Comparison of ENCODE assay signal across 1 cellular context in the genomic region with DNA sequence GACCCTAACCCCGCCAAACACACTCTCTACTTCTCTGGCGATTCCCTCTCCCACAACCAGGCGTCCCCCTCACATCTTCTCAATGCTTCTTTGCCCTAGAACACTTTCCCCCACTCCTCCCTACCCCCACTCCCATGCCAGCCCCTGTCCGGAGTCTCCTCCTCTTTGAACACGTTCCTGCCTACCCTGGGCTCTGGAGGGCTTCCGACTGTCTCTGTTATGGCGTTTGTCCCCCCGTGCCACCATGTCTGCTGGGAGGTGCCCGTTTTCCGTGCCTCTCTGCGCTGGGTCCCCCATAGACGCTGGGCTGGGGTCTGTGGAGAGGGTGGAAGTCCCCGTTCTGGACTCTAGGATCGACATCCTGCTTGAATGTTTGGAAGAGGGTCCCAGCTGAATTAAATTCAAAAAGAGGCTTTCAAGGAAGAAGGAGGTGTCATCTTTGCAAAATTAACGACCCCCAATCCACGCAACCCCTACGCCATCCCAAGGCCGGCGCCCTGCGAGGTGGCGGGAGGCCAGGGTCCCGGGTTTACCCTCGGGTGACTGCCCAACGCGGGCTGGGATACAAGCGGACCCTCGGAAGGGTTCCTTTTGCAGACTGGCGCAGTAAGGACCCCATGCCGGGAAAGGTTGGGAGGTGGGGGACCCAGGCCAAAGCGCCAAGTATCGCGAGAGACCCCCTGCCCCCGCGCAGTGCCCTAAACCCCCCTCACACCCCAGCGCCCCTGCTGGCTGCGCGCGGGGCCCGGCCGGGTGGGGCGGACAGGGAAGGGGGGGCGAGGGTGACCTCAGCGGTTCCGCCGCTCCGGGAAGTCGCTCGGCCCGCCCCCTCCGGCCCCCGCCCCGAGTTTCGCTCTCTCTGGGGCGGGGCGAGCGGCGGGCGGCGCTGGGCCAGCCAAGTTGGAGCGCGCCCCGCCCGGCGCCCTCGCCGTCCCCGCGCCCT.
TF ChIP-seq lines count a peak whose summit lies in the region.

No MANE protein-coding gene starts in this region.

TF ChIP-seq in K562, 482 proteins besides CTCF, POLR2A, EP300 and RAD21 (continues in another document):
- TF ChIP-seq, protein P1, sequence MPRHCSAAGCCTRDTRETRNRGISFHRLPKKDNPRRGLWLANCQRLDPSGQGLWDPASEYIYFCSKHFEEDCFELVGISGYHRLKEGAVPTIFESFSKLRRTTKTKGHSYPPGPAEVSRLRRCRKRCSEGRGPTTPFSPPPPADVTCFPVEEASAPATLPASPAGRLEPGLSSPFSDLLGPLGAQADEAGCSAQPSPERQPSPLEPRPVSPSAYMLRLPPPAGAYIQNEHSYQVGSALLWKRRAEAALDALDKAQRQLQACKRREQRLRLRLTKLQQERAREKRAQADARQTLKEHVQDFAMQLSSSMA (CRISPR knock-in tag; IDR thresholded peaks at IDR 0.05), result no peak
- 0 out of 2 replicates have a peak, but pooled peaks have one; percentile 13 for TF ChIP-seq HDAC2 (IDR thresholded peaks at IDR 0.05)
- TF ChIP-seq CBFA2T2 (conservative IDR thresholded peaks at IDR 0.05), result no peak
- TF ChIP-seq, protein P2, sequence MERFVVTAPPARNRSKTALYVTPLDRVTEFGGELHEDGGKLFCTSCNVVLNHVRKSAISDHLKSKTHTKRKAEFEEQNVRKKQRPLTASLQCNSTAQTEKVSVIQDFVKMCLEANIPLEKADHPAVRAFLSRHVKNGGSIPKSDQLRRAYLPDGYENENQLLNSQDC (CRISPR knock-in tag; IDR thresholded peaks at IDR 0.05), result no peak
- TF ChIP-seq EGR1 (conservative IDR thresholded peaks at IDR 0.05), result peak; percentile 66
- TF ChIP-seq NRF1 (conservative IDR thresholded peaks at IDR 0.05 in 1 of 2, IDR thresholded peaks at IDR 0.05 in 1 of 2), result peak; percentile 26 to 44; a peak in 1 of 4 replicates
- 0 out of 2 replicates have a peak, but pooled peaks have one; percentile 41 for TF ChIP-seq ZNF263 (CRISPR knock-in tag; IDR thresholded peaks at IDR 0.05; ENCODE audit: borderline replicate concordance)
- TF ChIP-seq RNF2 (IDR thresholded peaks at IDR 0.05), result no peak
- peak; percentile 33; the same call in 1 of the 2 replicates for TF ChIP-seq CREB1 (IDR thresholded peaks at IDR 0.05)
- no peak for TF ChIP-seq CREB1 (CRISPR knock-in tag; IDR thresholded peaks at IDR 0.05)
- peak; percentile 75 for TF ChIP-seq ATF7 (IDR thresholded peaks at IDR 0.05)
- TF ChIP-seq, protein P3, sequence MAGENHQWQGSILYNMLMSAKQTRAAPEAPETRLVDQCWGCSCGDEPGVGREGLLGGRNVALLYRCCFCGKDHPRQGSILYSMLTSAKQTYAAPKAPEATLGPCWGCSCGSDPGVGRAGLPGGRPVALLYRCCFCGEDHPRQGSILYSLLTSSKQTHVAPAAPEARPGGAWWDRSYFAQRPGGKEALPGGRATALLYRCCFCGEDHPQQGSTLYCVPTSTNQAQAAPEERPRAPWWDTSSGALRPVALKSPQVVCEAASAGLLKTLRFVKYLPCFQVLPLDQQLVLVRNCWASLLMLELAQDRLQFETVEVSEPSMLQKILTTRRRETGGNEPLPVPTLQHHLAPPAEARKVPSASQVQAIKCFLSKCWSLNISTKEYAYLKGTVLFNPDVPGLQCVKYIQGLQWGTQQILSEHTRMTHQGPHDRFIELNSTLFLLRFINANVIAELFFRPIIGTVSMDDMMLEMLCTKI (IDR thresholded peaks at IDR 0.05; ENCODE audit: partially characterized antibody), result no peak
- no peak for TF ChIP-seq TRIM24 (IDR thresholded peaks at IDR 0.05)
- peak in 2 of 3 experiments; percentile 11 to 20 for TF ChIP-seq YY1 (IDR thresholded peaks at IDR 0.05; ENCODE audit: borderline replicate concordance in 1 of 3, control insufficient read depth in 1 of 3, extremely low read depth in 1 of 3, insufficient read depth in 3 of 3, insufficient read length in 1 of 3, insufficient replicate concordance in 2 of 3, low read depth in 1 of 3, low read length in 2 of 3)
- no peak for TF ChIP-seq ZNF354B (CRISPR knock-in tag; IDR thresholded peaks at IDR 0.05)
- no peak for TF ChIP-seq CHD1 (IDR thresholded peaks at IDR 0.05; ENCODE audit: low read length)
- TF ChIP-seq, protein P4, sequence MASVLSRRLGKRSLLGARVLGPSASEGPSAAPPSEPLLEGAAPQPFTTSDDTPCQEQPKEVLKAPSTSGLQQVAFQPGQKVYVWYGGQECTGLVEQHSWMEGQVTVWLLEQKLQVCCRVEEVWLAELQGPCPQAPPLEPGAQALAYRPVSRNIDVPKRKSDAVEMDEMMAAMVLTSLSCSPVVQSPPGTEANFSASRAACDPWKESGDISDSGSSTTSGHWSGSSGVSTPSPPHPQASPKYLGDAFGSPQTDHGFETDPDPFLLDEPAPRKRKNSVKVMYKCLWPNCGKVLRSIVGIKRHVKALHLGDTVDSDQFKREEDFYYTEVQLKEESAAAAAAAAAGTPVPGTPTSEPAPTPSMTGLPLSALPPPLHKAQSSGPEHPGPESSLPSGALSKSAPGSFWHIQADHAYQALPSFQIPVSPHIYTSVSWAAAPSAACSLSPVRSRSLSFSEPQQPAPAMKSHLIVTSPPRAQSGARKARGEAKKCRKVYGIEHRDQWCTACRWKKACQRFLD (CRISPR knock-in tag; IDR thresholded peaks at IDR 0.05), result no peak
- TF ChIP-seq, protein P5, sequence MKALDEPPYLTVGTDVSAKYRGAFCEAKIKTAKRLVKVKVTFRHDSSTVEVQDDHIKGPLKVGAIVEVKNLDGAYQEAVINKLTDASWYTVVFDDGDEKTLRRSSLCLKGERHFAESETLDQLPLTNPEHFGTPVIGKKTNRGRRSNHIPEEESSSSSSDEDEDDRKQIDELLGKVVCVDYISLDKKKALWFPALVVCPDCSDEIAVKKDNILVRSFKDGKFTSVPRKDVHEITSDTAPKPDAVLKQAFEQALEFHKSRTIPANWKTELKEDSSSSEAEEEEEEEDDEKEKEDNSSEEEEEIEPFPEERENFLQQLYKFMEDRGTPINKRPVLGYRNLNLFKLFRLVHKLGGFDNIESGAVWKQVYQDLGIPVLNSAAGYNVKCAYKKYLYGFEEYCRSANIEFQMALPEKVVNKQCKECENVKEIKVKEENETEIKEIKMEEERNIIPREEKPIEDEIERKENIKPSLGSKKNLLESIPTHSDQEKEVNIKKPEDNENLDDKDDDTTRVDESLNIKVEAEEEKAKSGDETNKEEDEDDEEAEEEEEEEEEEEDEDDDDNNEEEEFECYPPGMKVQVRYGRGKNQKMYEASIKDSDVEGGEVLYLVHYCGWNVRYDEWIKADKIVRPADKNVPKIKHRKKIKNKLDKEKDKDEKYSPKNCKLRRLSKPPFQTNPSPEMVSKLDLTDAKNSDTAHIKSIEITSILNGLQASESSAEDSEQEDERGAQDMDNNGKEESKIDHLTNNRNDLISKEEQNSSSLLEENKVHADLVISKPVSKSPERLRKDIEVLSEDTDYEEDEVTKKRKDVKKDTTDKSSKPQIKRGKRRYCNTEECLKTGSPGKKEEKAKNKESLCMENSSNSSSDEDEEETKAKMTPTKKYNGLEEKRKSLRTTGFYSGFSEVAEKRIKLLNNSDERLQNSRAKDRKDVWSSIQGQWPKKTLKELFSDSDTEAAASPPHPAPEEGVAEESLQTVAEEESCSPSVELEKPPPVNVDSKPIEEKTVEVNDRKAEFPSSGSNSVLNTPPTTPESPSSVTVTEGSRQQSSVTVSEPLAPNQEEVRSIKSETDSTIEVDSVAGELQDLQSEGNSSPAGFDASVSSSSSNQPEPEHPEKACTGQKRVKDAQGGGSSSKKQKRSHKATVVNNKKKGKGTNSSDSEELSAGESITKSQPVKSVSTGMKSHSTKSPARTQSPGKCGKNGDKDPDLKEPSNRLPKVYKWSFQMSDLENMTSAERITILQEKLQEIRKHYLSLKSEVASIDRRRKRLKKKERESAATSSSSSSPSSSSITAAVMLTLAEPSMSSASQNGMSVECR (CRISPR knock-in tag; IDR thresholded peaks at IDR 0.05), result 0 out of 2 replicates have a peak, but pooled peaks have one; percentile 45
- TF ChIP-seq NR3C1 (CRISPR knock-in tag; IDR thresholded peaks at IDR 0.05), result no peak
- TF ChIP-seq BRD9 (IDR thresholded peaks at IDR 0.05; ENCODE audit: low read depth, partially characterized antibody), result peak; percentile 45
- peak; percentile 0; the same call in 1 of the 2 replicates for TF ChIP-seq POLR2G (IDR thresholded peaks at IDR 0.05; ENCODE audit: low read depth, low read length)
- TF ChIP-seq, protein P6, sequence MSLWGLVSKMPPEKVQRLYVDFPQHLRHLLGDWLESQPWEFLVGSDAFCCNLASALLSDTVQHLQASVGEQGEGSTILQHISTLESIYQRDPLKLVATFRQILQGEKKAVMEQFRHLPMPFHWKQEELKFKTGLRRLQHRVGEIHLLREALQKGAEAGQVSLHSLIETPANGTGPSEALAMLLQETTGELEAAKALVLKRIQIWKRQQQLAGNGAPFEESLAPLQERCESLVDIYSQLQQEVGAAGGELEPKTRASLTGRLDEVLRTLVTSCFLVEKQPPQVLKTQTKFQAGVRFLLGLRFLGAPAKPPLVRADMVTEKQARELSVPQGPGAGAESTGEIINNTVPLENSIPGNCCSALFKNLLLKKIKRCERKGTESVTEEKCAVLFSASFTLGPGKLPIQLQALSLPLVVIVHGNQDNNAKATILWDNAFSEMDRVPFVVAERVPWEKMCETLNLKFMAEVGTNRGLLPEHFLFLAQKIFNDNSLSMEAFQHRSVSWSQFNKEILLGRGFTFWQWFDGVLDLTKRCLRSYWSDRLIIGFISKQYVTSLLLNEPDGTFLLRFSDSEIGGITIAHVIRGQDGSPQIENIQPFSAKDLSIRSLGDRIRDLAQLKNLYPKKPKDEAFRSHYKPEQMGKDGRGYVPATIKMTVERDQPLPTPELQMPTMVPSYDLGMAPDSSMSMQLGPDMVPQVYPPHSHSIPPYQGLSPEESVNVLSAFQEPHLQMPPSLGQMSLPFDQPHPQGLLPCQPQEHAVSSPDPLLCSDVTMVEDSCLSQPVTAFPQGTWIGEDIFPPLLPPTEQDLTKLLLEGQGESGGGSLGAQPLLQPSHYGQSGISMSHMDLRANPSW (CRISPR knock-in tag; IDR thresholded peaks at IDR 0.05), result no peak
- TF ChIP-seq SMARCE1 (IDR thresholded peaks at IDR 0.05), result peak; percentile 45; the same call in 1 of the 2 replicates
- TF ChIP-seq HDAC1 (IDR thresholded peaks at IDR 0.05), result no peak
- no peak for TF ChIP-seq KDM5B (IDR thresholded peaks at IDR 0.05; ENCODE audit: insufficient replicate concordance, low read depth, low read length)
- TF ChIP-seq NFRKB (IDR thresholded peaks at IDR 0.05; ENCODE audit: low read depth), result peak; percentile 33; the same call in 1 of the 2 replicates
- TF ChIP-seq CREM (IDR thresholded peaks at IDR 0.05; ENCODE audit: low read depth), result peak; percentile 45
- peak; percentile 49 for TF ChIP-seq RBM25 (IDR thresholded peaks at IDR 0.05; ENCODE audit: low read depth, low read length, severe bottlenecking)
- no peak for TF ChIP-seq SMARCC2 (IDR thresholded peaks at IDR 0.05; ENCODE audit: low read depth)
- no peak for TF ChIP-seq HMG20A (CRISPR knock-in tag; conservative IDR thresholded peaks at IDR 0.05)
- TF ChIP-seq, protein P7, sequence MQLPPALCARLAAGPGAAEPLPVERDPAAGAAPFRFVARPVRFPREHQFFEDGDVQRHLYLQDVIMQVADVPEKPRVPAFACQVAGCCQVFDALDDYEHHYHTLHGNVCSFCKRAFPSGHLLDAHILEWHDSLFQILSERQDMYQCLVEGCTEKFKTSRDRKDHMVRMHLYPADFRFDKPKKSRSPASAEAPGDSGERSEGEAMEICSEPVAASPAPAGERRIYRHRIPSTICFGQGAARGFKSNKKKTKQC (CRISPR knock-in tag; IDR thresholded peaks at IDR 0.05), result no peak
- no peak for TF ChIP-seq TARDBP (IDR thresholded peaks at IDR 0.05)
- TF ChIP-seq, protein P8, sequence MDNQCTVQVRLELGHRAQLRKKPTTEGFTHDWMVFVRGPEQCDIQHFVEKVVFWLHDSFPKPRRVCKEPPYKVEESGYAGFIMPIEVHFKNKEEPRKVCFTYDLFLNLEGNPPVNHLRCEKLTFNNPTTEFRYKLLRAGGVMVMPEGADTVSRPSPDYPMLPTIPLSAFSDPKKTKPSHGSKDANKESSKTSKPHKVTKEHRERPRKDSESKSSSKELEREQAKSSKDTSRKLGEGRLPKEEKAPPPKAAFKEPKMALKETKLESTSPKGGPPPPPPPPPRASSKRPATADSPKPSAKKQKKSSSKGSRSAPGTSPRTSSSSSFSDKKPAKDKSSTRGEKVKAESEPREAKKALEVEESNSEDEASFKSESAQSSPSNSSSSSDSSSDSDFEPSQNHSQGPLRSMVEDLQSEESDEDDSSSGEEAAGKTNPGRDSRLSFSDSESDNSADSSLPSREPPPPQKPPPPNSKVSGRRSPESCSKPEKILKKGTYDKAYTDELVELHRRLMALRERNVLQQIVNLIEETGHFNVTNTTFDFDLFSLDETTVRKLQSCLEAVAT (IDR thresholded peaks at IDR 0.05), result no peak
- TF ChIP-seq ARNT (IDR thresholded peaks at IDR 0.05), result no peak
- TF ChIP-seq STAT5B (CRISPR knock-in tag; IDR thresholded peaks at IDR 0.05), result no peak
- peak; percentile 64; the same call in 1 of the 2 replicates for TF ChIP-seq JUN (IDR thresholded peaks at IDR 0.05; ENCODE audit: borderline replicate concordance, low read depth, low read length)
- no peak for TF ChIP-seq JUN (CRISPR knock-in tag; IDR thresholded peaks at IDR 0.05; ENCODE audit: borderline replicate concordance)
- TF ChIP-seq, protein P9, sequence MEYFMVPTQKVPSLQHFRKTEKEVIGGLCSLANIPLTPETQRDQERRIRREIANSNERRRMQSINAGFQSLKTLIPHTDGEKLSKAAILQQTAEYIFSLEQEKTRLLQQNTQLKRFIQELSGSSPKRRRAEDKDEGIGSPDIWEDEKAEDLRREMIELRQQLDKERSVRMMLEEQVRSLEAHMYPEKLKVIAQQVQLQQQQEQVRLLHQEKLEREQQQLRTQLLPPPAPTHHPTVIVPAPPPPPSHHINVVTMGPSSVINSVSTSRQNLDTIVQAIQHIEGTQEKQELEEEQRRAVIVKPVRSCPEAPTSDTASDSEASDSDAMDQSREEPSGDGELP (CRISPR knock-in tag; IDR thresholded peaks at IDR 0.05; ENCODE audit: borderline replicate concordance), result peak; percentile 47
- TF ChIP-seq, protein P10, sequence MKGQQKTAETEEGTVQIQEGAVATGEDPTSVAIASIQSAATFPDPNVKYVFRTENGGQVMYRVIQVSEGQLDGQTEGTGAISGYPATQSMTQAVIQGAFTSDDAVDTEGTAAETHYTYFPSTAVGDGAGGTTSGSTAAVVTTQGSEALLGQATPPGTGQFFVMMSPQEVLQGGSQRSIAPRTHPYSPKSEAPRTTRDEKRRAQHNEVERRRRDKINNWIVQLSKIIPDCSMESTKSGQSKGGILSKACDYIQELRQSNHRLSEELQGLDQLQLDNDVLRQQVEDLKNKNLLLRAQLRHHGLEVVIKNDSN (CRISPR knock-in tag; IDR thresholded peaks at IDR 0.05), result no peak
- peak; percentile 22; the same call in 1 of the 2 replicates for TF ChIP-seq CXXC5 (CRISPR knock-in tag; IDR thresholded peaks at IDR 0.05)
- no peak for TF ChIP-seq NFXL1 (CRISPR knock-in tag; IDR thresholded peaks at IDR 0.05)
- TF ChIP-seq NBN (IDR thresholded peaks at IDR 0.05; ENCODE audit: low read depth), result no peak
